ENCODE assay signal across 14 cellular contexts in genomic region chr3:171978390-171978789, GRCh38.
DNase-seq lines count a peak whose midpoint lies in the region; ATAC-seq and TF ChIP-seq lines count a peak whose summit lies in the region.
"Had no signal": no experiment of that assay in that cellular context is flagged by ENCODE, and none has a peak within 500 bp of the region (broad histone marks: within the 10 kb centered on the region; RNA-seq: fewer than 3 reads in every experiment).

No MANE protein-coding gene starts in this region.

- no peak overlapping the region for H3K4me3 ChIP-seq in BLaER1 treated with 17β-estradiol and CSF1 and Interleukin-3, amounts not matched to agents 10 nM and 100 nM
- H3K4me3 ChIP-seq in IMR-90 (ENCODE audit: insufficient read depth, low read depth, low read length): no peak overlapping the region
- no peak overlapping the region for H3K4me3 ChIP-seq in SU-DHL-6 (ENCODE audit: insufficient read depth, low read length, poor library complexity, severe bottlenecking)
- H3K4me3 ChIP-seq in SK-N-SH (ENCODE audit: low read depth in 2 of 2, low read length in 1 of 2): no peak overlapping the region
- no peak overlapping the region for H3K4me3 ChIP-seq in MG63
- H3K4me3 ChIP-seq: GM23248 had no signal

- no peaks in the 10 kb centered on the region for H3K9me2 ChIP-seq in SU-DHL-6 (replicated peaks; ENCODE audit: insufficient read depth, low read length)
- no peaks in the 10 kb centered on the region for H3K9me2 ChIP-seq in SK-N-SH

- H2BK120ac ChIP-seq in IMR-90 (ENCODE audit: low read depth, low read length): peak overlapping the region; percentile 34; the same call in 1 of the 2 replicates

- ATAC-seq in IMR-90 (ENCODE audit: low read depth): no peak
- ATAC-seq in natural killer cell treated with Interleukin-12 subunit alpha and Interleukin-12 subunit beta and Interleukin-15 and Interleukin-18, amount 100 ng/mL, for 72 hours: no peak
- ATAC-seq: HCT116 had no signal

- no peak for TF ChIP-seq CTCF in IMR-90 (conservative IDR thresholded peaks at IDR 0.05; ENCODE audit: low read depth, low read length)
- no peak for TF ChIP-seq CTCF in SU-DHL-6 (IDR thresholded peaks at IDR 0.05; ENCODE audit: insufficient read depth, low read length, poor library complexity, severe bottlenecking)
- TF ChIP-seq CTCF in SK-N-SH (IDR thresholded peaks at IDR 0.05): no peak

- no peaks in the 10 kb centered on the region for H3F3A ChIP-seq in SU-DHL-6 (ENCODE audit: insufficient read depth)
- H3F3A ChIP-seq in SK-N-SH (replicated peaks; ENCODE audit: insufficient read depth): no peaks in the 10 kb centered on the region

- no peak overlapping the region for H2AFZ ChIP-seq in IMR-90 (replicated peaks; ENCODE audit: low read length, poor library complexity)
- peak overlapping the region; percentile 95 for H2AFZ ChIP-seq in SU-DHL-6 (ENCODE audit: low read depth, low read length, severe bottlenecking)
- H2AFZ ChIP-seq in SK-N-SH (ENCODE audit: low read depth): no peak overlapping the region
- H2AFZ ChIP-seq: GM23248 had no signal

- H3K27me3 ChIP-seq in BLaER1 treated with 17β-estradiol and CSF1 and Interleukin-3, amounts not matched to agents 10 nM and 100 nM: no peaks in the 10 kb centered on the region
- H3K27me3 ChIP-seq in IMR-90 (ENCODE audit: control insufficient read depth, insufficient read depth, low read length): no peaks in the 10 kb centered on the region
- no peaks in the 10 kb centered on the region for H3K27me3 ChIP-seq in SU-DHL-6 (ENCODE audit: low read length)
- no peaks in the 10 kb centered on the region for H3K27me3 ChIP-seq in SK-N-SH (ENCODE audit: insufficient read depth)
- H3K27me3 ChIP-seq in MG63: no peaks in the 10 kb centered on the region

- no peak overlapping the region for H2BK5ac ChIP-seq in IMR-90 (ENCODE audit: low read depth, low read length, poor library complexity, severe bottlenecking)

- H3K9me3 ChIP-seq in BLaER1 treated with 17β-estradiol and CSF1 and Interleukin-3, amounts not matched to agents 10 nM and 100 nM (replicated peaks in 1 of 11): peaks cover 0 to 13% (median 0%) of the 10 kb centered on the region in 11 experiments; a peak in 4 of 22 replicates
- H3K9me3 ChIP-seq in IMR-90 (ENCODE audit: control insufficient read depth, insufficient read depth, low read length) (no peaks in the 10 kb centered on the region), SU-DHL-6 (ENCODE audit: insufficient read depth, low read length) (no peaks in the 10 kb centered on the region; the same call in 1 of the 2 replicates), SK-N-SH (no peaks in the 10 kb centered on the region), MG63 (no peaks in the 10 kb centered on the region)
- H3K9me3 ChIP-seq: Caco-2 had no signal

- dilution Hi-C loops in IMR-90 (cut with HindIII; ENCODE audit: low sequenced_read_pairs, unreplicated experiment): no loop called here

- H4K20me1 ChIP-seq in BLaER1 treated with 17β-estradiol and CSF1 and Interleukin-3, amounts not matched to agents 10 nM and 100 nM: no peaks in the 10 kb centered on the region
- H4K20me1 ChIP-seq in IMR-90 (ENCODE audit: insufficient read depth, low read length): no peaks in the 10 kb centered on the region
- no peaks in the 10 kb centered on the region for H4K20me1 ChIP-seq in SU-DHL-6 (ENCODE audit: low read depth, low read length)
- no peaks in the 10 kb centered on the region for H4K20me1 ChIP-seq in SK-N-SH (ENCODE audit: insufficient read depth)

- no peak overlapping the region for H4K5ac ChIP-seq in IMR-90 (ENCODE audit: low read depth, low read length)

- no peak overlapping the region for H4K8ac ChIP-seq in IMR-90 (ENCODE audit: low read depth in 2 of 2, low read length in 2 of 2)

- H2AK9ac ChIP-seq in IMR-90 (replicated peaks; ENCODE audit: low read depth, low read length, poor library complexity): no peak overlapping the region

- H3K4me1 ChIP-seq in BLaER1 treated with 17β-estradiol and CSF1 and Interleukin-3, amounts not matched to agents 10 nM and 100 nM: peaks cover 48 to 95% (median 75%) of the 10 kb centered on the region in 10 experiments
- H3K4me1 ChIP-seq in IMR-90 (ENCODE audit: control insufficient read depth, insufficient read depth, low read length) (peaks cover 24% of the 10 kb centered on the region), SK-N-SH (ENCODE audit: control insufficient read depth in 1 of 2, insufficient read depth in 2 of 2, low read depth in 1 of 2, low read length in 1 of 2) (no peaks in the 10 kb centered on the region)
- H3K4me1 ChIP-seq: Caco-2 had no signal

- no peak overlapping the region for H2AK5ac ChIP-seq in IMR-90 (ENCODE audit: low read depth, low read length)

- H3K23ac ChIP-seq in IMR-90 (ENCODE audit: low read depth, low read length): no peak overlapping the region

- peaks cover 20% of the 10 kb centered on the region for H3K9me1 ChIP-seq in IMR-90 (ENCODE audit: insufficient read depth, low read length)

- no peak overlapping the region for H3K56ac ChIP-seq in IMR-90 (ENCODE audit: extremely low read depth, insufficient read depth, low read length)

- H3K79me1 ChIP-seq in IMR-90 (ENCODE audit: low read depth in 1 of 2, low read length in 2 of 2): peaks cover 0 to 2% of the 10 kb centered on the region in 2 experiments; a peak in 1 of 4 replicates

- 0 out of 2 replicates have a peak overlapping the region, but pooled peaks have one; percentile 37 for H3K18ac ChIP-seq in IMR-90 (ENCODE audit: low read depth, low read length)

- peaks cover 37 to 39% of the 10 kb centered on the region in 2 donors for H3K4me1 Mint-ChIP-seq in natural killer cell treated with Interleukin-12 subunit alpha and Interleukin-12 subunit beta and Interleukin-15 and Interleukin-18, amount 100 ng/mL, for 72 hours (ENCODE audit: low read depth in 2 of 2)

- in situ Hi-C loops in IMR-90 (cut with MboI; ENCODE audit: low sequenced_read_pairs): no loop called here

- no peak for TF ChIP-seq POLR2A in IMR-90 (IDR thresholded peaks at IDR 0.05; ENCODE audit: low read depth, low read length)

- no peaks in the 10 kb centered on the region for H3K36me3 ChIP-seq in BLaER1 treated with 17β-estradiol and CSF1 and Interleukin-3, amounts not matched to agents 10 nM and 100 nM
- H3K36me3 ChIP-seq in IMR-90 (ENCODE audit: control insufficient read depth, insufficient read depth, low read length) (no peaks in the 10 kb centered on the region), SU-DHL-6 (ENCODE audit: low read length) (no peaks in the 10 kb centered on the region), SK-N-SH (replicated peaks in 1 of 2; ENCODE audit: control insufficient read depth in 1 of 2, insufficient read depth in 2 of 2, low read length in 1 of 2) (no peaks in the 10 kb centered on the region), MG63 (no peaks in the 10 kb centered on the region)

- peak overlapping the region; percentile 71; the same call in 2 of the 3 replicates for H2BK15ac ChIP-seq in IMR-90 (ENCODE audit: low read depth, low read length)

- H2BK20ac ChIP-seq in IMR-90 (ENCODE audit: low read depth, low read length): peak overlapping the region; percentile 54; the same call in 1 of the 2 replicates

- peak overlapping the region in 2 of 11 experiments; percentile 8 to 36; a peak in 4 of 22 replicates for H3K9ac ChIP-seq in BLaER1 treated with 17β-estradiol and CSF1 and Interleukin-3, amounts not matched to agents 10 nM and 100 nM
- no peak overlapping the region for H3K9ac ChIP-seq in IMR-90 (ENCODE audit: low read depth, low read length)
- H3K9ac ChIP-seq in SU-DHL-6 (ENCODE audit: low read length): no peak overlapping the region
- no peak overlapping the region for H3K9ac ChIP-seq in SK-N-SH
- H3K9ac ChIP-seq: GM23248 had no signal

- DNase-seq in IMR-90 (no peak), NOMO-1 (lab: John Stamatoyannopoulos, UW; ENCODE audit: unreplicated experiment in 2 of 2) (no peak), SK-N-SH (no peak), MG63 (no peak), kidney tubule cell (ENCODE audit: low spot score) (no peak)
- no peak for DNase-seq in natural killer cell treated with Interleukin-12 subunit alpha and Interleukin-12 subunit beta and Interleukin-15 and Interleukin-18, amount 100 ng/mL, for 72 hours (ENCODE audit: low spot score)
- DNase-seq: Caco-2; CD8-positive, alpha-beta memory T cell; DND-41; GM23248 had no signal

- no peaks in the 10 kb centered on the region for H3K27me3 Mint-ChIP-seq in natural killer cell treated with Interleukin-12 subunit alpha and Interleukin-12 subunit beta and Interleukin-15 and Interleukin-18, amount 100 ng/mL, for 72 hours
- H3K27me3 Mint-ChIP-seq: CD8-positive, alpha-beta memory T cell had no signal

- no peak for TF ChIP-seq EP300 in SK-N-SH (IDR thresholded peaks at IDR 0.05; ENCODE audit: borderline replicate concordance in 1 of 2, low read depth in 1 of 2, low read length in 1 of 2)

- H4K91ac ChIP-seq in IMR-90 (ENCODE audit: insufficient read depth, low read depth, low read length): peak overlapping the region; percentile 33; the same call in 1 of the 2 replicates

- TF ChIP-seq RAD21 in IMR-90 (IDR thresholded peaks at IDR 0.05; ENCODE audit: low read length): no peak
- no peak for TF ChIP-seq RAD21 in SK-N-SH (IDR thresholded peaks at IDR 0.05; ENCODE audit: low read length)

- peak overlapping the region in 10 of 11 experiments; percentile 39 to 87 (median 77); a peak in 17 of 22 replicates for H3K27ac ChIP-seq in BLaER1 treated with 17β-estradiol and CSF1 and Interleukin-3, amounts not matched to agents 10 nM and 100 nM
- H3K27ac ChIP-seq in IMR-90 (ENCODE audit: insufficient read depth, low read length): no peak overlapping the region
- H3K27ac ChIP-seq in SU-DHL-6 (ENCODE audit: low read depth, low read length): no peak overlapping the region
- H3K27ac ChIP-seq in SK-N-SH (ENCODE audit: low read depth in 2 of 2, low read length in 1 of 2): no peak overlapping the region
- H3K27ac ChIP-seq: GM23248 had no signal

- peak overlapping the region; percentile 69 to 87 (median 78); a peak in 20 of 22 replicates for H3K4me2 ChIP-seq in BLaER1 treated with 17β-estradiol and CSF1 and Interleukin-3, amounts not matched to agents 10 nM and 100 nM
- no peak overlapping the region for H3K4me2 ChIP-seq in IMR-90 (ENCODE audit: low read depth, low read length)
- H3K4me2 ChIP-seq in SU-DHL-6 (ENCODE audit: low read depth, low read length, poor library complexity, severe bottlenecking): no peak overlapping the region
- no peak overlapping the region for H3K4me2 ChIP-seq in SK-N-SH

- POLR2A ChIA-PET in IMR-90 (lab: Charles Lee; ENCODE audit: unreplicated experiment) (no interaction called here), SK-N-SH (lab: Yijun Ruan, JAX) (no interaction called here)

- peak overlapping the region; percentile 39 to 42 for H3K27ac Mint-ChIP-seq in natural killer cell treated with Interleukin-12 subunit alpha and Interleukin-12 subunit beta and Interleukin-15 and Interleukin-18, amount 100 ng/mL, for 72 hours
- H3K27ac Mint-ChIP-seq: B cell had no signal

- H3K9me3 Mint-ChIP-seq in natural killer cell treated with Interleukin-12 subunit alpha and Interleukin-12 subunit beta and Interleukin-15 and Interleukin-18, amount 100 ng/mL, for 72 hours: peaks cover 4% of the 10 kb centered on the region
- H3K9me3 Mint-ChIP-seq: CD8-positive, alpha-beta memory T cell had no signal

- H3K79me2 ChIP-seq in SU-DHL-6 (ENCODE audit: insufficient read depth, low read length): no peaks in the 10 kb centered on the region
- H3K79me2 ChIP-seq in SK-N-SH (ENCODE audit: insufficient read depth): no peaks in the 10 kb centered on the region

- WGBS in IMR-90 (ENCODE audit: extremely low coverage in 2 of 2, insufficient read length in 1 of 2), 2 experiments: 79% methylated on average over 5 of the region's 5 CpGs; no CpG with 5 or more reads in 1 of the 2 experiments
- 91% methylated on average over 5 of the region's 5 CpGs for WGBS in SK-N-SH (ENCODE audit: low lambda C conversion rate)

- no TSS peak for BruUV-seq in IMR-90 (replicated peaks; lab: Mats Ljungman, UMichigan)

- no peaks in the 10 kb centered on the region for H3K36me3 Mint-ChIP-seq in natural killer cell treated with Interleukin-12 subunit alpha and Interleukin-12 subunit beta and Interleukin-15 and Interleukin-18, amount 100 ng/mL, for 72 hours
- H3K36me3 Mint-ChIP-seq: CD8-positive, alpha-beta memory T cell had no signal

- intact Hi-C loops in IMR-90 (cut with micrococcal nuclease): no loop called here

- H3K4ac ChIP-seq in IMR-90 (ENCODE audit: low read depth, low read length): peak overlapping the region; percentile 49

- CTCF ChIA-PET in IMR-90 (lab: Yijun Ruan, JAX) (no interaction called here), SK-N-SH (lab: Yijun Ruan, JAX) (no interaction called here)

- no peak overlapping the region for H3K4me3 Mint-ChIP-seq in natural killer cell treated with Interleukin-12 subunit alpha and Interleukin-12 subunit beta and Interleukin-15 and Interleukin-18, amount 100 ng/mL, for 72 hours
- H3K4me3 Mint-ChIP-seq: B cell had no signal

- H3K14ac ChIP-seq in IMR-90 (replicated peaks; ENCODE audit: low read depth, low read length): 0 out of 2 replicates have a peak overlapping the region, but pooled peaks have one; percentile 24

Comparison
In these comparisons a context has a peak if more than half of its experiments do, and no peak if none do; other contexts are left out.
1. H3K27ac ChIP-seq: peak in BLaER1 treated with 17β-estradiol and CSF1 and Interleukin-3, amounts not matched to agents 10 nM and 100 nM (10 of 11); none in IMR-90 (single experiment), SU-DHL-6 (single experiment) and SK-N-SH (0 of 2).
2. H3K4me2 ChIP-seq: peak in BLaER1 treated with 17β-estradiol and CSF1 and Interleukin-3, amounts not matched to agents 10 nM and 100 nM (11 of 11); none in IMR-90 (single experiment), SU-DHL-6 (single experiment) and SK-N-SH (single experiment).